19 cellular contexts compared by ENCODE assay signal in genomic region chr2:16250886-16251285, GRCh38.
DNase-seq lines count a peak whose midpoint lies in the region; ATAC-seq, FAIRE-seq and TF ChIP-seq lines count a peak whose summit lies in the region.
"Had no signal": no experiment of that assay in that cellular context is flagged by ENCODE, and none has a peak within 500 bp of the region (broad histone marks: within the 10 kb centered on the region; RNA-seq: fewer than 3 reads in every experiment).

No MANE protein-coding gene starts in this region.

- TF ChIP-seq POLR2A in esophagus muscularis mucosa (IDR thresholded peaks at IDR 0.05; ENCODE audit: low read depth), result no peak

- no peaks in the 10 kb centered on the region for H3K9me3 ChIP-seq in RWPE2 (ENCODE audit: severe bottlenecking)
- H3K9me3 ChIP-seq in left lung, result no peaks in the 10 kb centered on the region
- H3K9me3 ChIP-seq in esophagus muscularis mucosa, result no peaks in the 10 kb centered on the region
- H3K9me3 ChIP-seq: SJCRH30 had no signal

- ATAC-seq in RWPE2 (ENCODE audit: low read depth), result peak; percentile 65
- peak; percentile 53 for ATAC-seq in left lung

- H3K36me3 ChIP-seq in RWPE2 (ENCODE audit: low read depth) (no peaks in the 10 kb centered on the region), left lung (no peaks in the 10 kb centered on the region), esophagus muscularis mucosa (no peaks in the 10 kb centered on the region)
- H3K36me3 ChIP-seq: SJCRH30 had no signal

- no peak overlapping the region for H3K27ac ChIP-seq in RWPE2 (ENCODE audit: poor library complexity, severe bottlenecking)
- H3K27ac ChIP-seq in left lung, result no peak overlapping the region
- no peak overlapping the region for H3K27ac ChIP-seq in esophagus muscularis mucosa (replicated peaks in 1 of 4)
- H3K27ac ChIP-seq: PC-9, RWPE1, SJCRH30 had no signal

- intact Hi-C loops in left lung (cut with DNase I) (no loop called here), esophagus muscularis mucosa (cut with DNase I) (no loop called here)

- WGBS in esophagus muscularis mucosa, result 89% methylated on average over 5 of the region's 5 CpGs

- TF ChIP-seq CTCF in RWPE2 (IDR thresholded peaks at IDR 0.05; ENCODE audit: poor library complexity, severe bottlenecking) (no peak), left lung (IDR thresholded peaks at IDR 0.05) (no peak), esophagus muscularis mucosa (IDR thresholded peaks at IDR 0.05) (no peak), D721Med (IDR thresholded peaks at IDR 0.05; ENCODE audit: insufficient read depth, missing control alignments) (no peak)

- no peaks in the 10 kb centered on the region for H3K27me3 ChIP-seq in RWPE2 (ENCODE audit: insufficient read depth, poor library complexity, severe bottlenecking)
- H3K27me3 ChIP-seq in left lung, result peaks cover 0 to 8% of the 10 kb centered on the region in 2 donors
- peaks cover 0 to 23% (median 0%) of the 10 kb centered on the region in 4 donors for H3K27me3 ChIP-seq in esophagus muscularis mucosa
- H3K27me3 ChIP-seq: SJCRH30 had no signal

- FAIRE-seq in urothelium cell line (lab: Jason Lieb, UNC), result no peak
- FAIRE-seq in D721Med (lab: Jason Lieb, UNC), result no peak
- FAIRE-seq: G401.6 had no signal

- no peaks in the 10 kb centered on the region for H3K4me1 ChIP-seq in RWPE2 (ENCODE audit: insufficient read depth, poor library complexity, severe bottlenecking)
- H3K4me1 ChIP-seq in left lung, result peaks cover 0 to 3% of the 10 kb centered on the region in 2 donors
- H3K4me1 ChIP-seq in esophagus muscularis mucosa, result no peaks in the 10 kb centered on the region

- H3K4me3 ChIP-seq in RWPE2 (ENCODE audit: severe bottlenecking) (no peak overlapping the region), left lung (no peak overlapping the region), esophagus muscularis mucosa (no peak overlapping the region)
- H3K4me3 ChIP-seq: PC-9, SJCRH30 had no signal

- DNase-seq in HT1080 (ENCODE audit: low read depth) (peak; percentile 14), RWPE2 (ENCODE audit: low spot score) (no peak), left lung (peak in 1 of 2 donors; percentile 43), urothelium cell line (ENCODE audit: low spot score) (peak; percentile 46), iPS-NIHi11 (ENCODE audit: low spot score) (no peak), esophagus muscularis mucosa (ENCODE audit: extremely low spot score) (no peak), D721Med (ENCODE audit: insufficient read length, low spot score) (no peak)
- DNase-seq: AML-193, DND-41, H7, HFFc6, Kasumi-1, MV-4-11, NCI-H1694 treated with DMSO at 0.1 percent for 48 hours, NCI-H510A, PC-9 had no signal

- TF ChIP-seq EP300 in esophagus muscularis mucosa (IDR thresholded peaks at IDR 0.05), result no peak

Comparison
In these comparisons a context has a peak if more than half of its experiments do, and no peak if none do; other contexts are left out.
1. DNase-seq: peak in HT1080 (single experiment) and urothelium cell line (single experiment); none in RWPE2 (single experiment), iPS-NIHi11 (single experiment), esophagus muscularis mucosa (single experiment) and D721Med (single experiment).